Comparison of ENCODE assay signal across 15 cellular contexts in the genomic region with DNA sequence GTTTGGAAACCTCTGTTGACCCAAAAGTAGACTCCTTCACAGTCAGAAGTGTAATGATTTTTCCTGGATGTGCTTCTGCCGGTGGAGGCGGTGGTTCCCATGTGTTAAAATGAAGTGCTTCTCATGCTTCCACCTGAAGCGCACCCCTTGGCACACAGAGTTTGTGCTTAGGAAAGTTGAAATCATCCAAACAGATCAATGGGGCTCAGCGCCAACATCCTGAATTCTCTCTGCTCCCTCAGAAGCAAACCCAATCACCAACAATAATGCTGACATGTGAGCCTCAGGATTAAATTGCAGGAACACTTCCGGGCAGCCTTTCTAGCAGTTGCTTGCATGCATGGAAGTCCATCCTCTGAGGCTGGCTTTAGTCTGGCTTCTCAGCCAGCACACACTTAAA.
"Had no signal": no experiment of that assay in that cellular context is flagged by ENCODE, and none has a peak within 500 bp of the region (broad histone marks: within the 10 kb centered on the region; RNA-seq: fewer than 3 reads in every experiment).

No MANE protein-coding gene starts in this region.

- H3K4me3 ChIP-seq: adrenal gland, gastroesophageal sphincter, ovary, stomach, thoracic aorta had no signal

- ATAC-seq: activated CD4-positive, CD25-positive, alpha-beta regulatory T cell treated with anti-CD3 and anti-CD28 coated beads, Interleukin-2, amount 50 U/mL, for 24 hours; gastroesophageal sphincter; left ventricle myocardium superior had no signal

- H3K9me3 ChIP-seq: adrenal gland, gastroesophageal sphincter, ovary, stomach, thoracic aorta had no signal

- H3K27ac ChIP-seq: adrenal gland, epithelial cell of prostate, gastroesophageal sphincter, ovary, stomach, thoracic aorta had no signal

- H3K4me1 ChIP-seq: adrenal gland, stomach had no signal

- H3K36me3 ChIP-seq: adrenal gland, gastroesophageal sphincter, ovary, stomach, thoracic aorta had no signal

- H3K27me3 ChIP-seq: adrenal gland, gastroesophageal sphincter, ovary, stomach had no signal

- DNase-seq: activated naive CD4-positive, alpha-beta T cell treated with anti-CD3 and anti-CD28 coated beads, Interleukin-2, amount 50 U/mL, for 16 hours; activated T-cell treated with anti-CD3 and anti-CD28 coated beads, Interleukin-2, amount 50 U/mL, for 1 hour; adrenal gland; cortex of kidney; effector memory CD4-positive, alpha-beta T cell; islet precursor cell; left ventricle myocardium superior; mesendoderm; ovary; stimulated activated CD4-positive, alpha-beta T cell treated with anti-CD3 and anti-CD28 coated beads, Interleukin-4, amount 100 ng/mL, for 24 hours; stomach had no signal
